Comparison of ENCODE assay signal across 8 cellular contexts in genomic region chr10:95561200-95562177, GRCh38. TPM values are rescaled to one million over a fixed set of nuclear protein-coding genes. Genes with fewer than 3 reads are reported as not detected.
A peak's percentile ranks its signal among the peaks of the same experiment; 100 is the strongest.
DNase-seq lines count a peak whose midpoint lies in the region; ATAC-seq and TF ChIP-seq lines count a peak whose summit lies in the region.

TSS of gene SORBS1 (minus strand) at chr10:95561371. CDS start at chr10:95441135, 120,236 bp downstream.

- DNase-seq in GM06990 (ENCODE audit: extremely low read depth, insufficient read length) (peak; percentile 94), NCI-H1092 (lab: John Stamatoyannopoulos, UW) (peak; percentile 94), SK-N-SH (peak; percentile 99), glomerular endothelial cell (ENCODE audit: extremely low read depth, low read depth, low spot score) (peak; percentile 34), occipital lobe (lab: John Stamatoyannopoulos, UW) (peak; percentile 96), superior temporal gyrus (ENCODE audit: extremely low spot score) (peak; percentile 97)
- peak; percentile 87 to 94 for DNase-seq in activated naive CD4-positive, alpha-beta T cell treated with anti-CD3 and anti-CD28 coated beads, Interleukin-2, amount 50 U/mL, for 72 hours (ENCODE audit: low spot score in 2 of 2)

- peak; percentile 99 for ATAC-seq in HG02610 (IDR thresholded peaks at IDR 0.05; ENCODE audit: unreplicated experiment)
- ATAC-seq in activated naive CD4-positive, alpha-beta T cell treated with anti-CD3 and anti-CD28 coated beads, Interleukin-2, amount 50 U/mL, for 72 hours: peak; percentile 99

- CTCF ChIA-PET in SK-N-SH (lab: Yijun Ruan, JAX): interaction anchor here (1.0 to 2.3 kb wide), 6 partner anchors 9 to 131 kb away, joined by 3 to 5 read pairs (median 3); no protein-coding TSS in a partner anchor

- H3K4me1 ChIP-seq in SK-N-SH (ENCODE audit: control insufficient read depth in 1 of 2, insufficient read depth in 2 of 2, low read depth in 1 of 2, low read length in 1 of 2): peaks cover 0 to 9% of the 10 kb centered on the region in 2 experiments; a peak in 1 of 4 replicates

- WGBS in SK-N-SH (ENCODE audit: low lambda C conversion rate): 17% methylated on average over 23 of the region's 84 CpGs

- H4K20me1 ChIP-seq in SK-N-SH (ENCODE audit: insufficient read depth): no peaks in the 10 kb centered on the region

- peak within 1 kb of the TSS; percentile 42; the same call in 1 of the 2 replicates for H3K9ac ChIP-seq in SK-N-SH

- H3K4me2 ChIP-seq in SK-N-SH: peak within 1 kb of the TSS; percentile 94

- H3K27ac ChIP-seq in SK-N-SH (ENCODE audit: low read depth in 2 of 2, low read length in 1 of 2): peak within 1 kb of the TSS in 1 of 2 experiments; percentile 62; a peak in 1 of 4 replicates

- TF ChIP-seq CTCF in GM06990 (IDR thresholded peaks at IDR 0.05; ENCODE audit: insufficient read depth, low read length, poor library complexity, severe bottlenecking) (no peak), SK-N-SH (IDR thresholded peaks at IDR 0.05) (no peak)

- H3K9me2 ChIP-seq in SK-N-SH: no peaks in the 10 kb centered on the region

- H3K4me3 ChIP-seq in GM06990 (replicated peaks; ENCODE audit: low read depth, low read length) (peak within 1 kb of the TSS; percentile 76), SK-N-SH (ENCODE audit: low read depth in 2 of 2, low read length in 1 of 2) (peak within 1 kb of the TSS; percentile 61 to 80)

- H2AFZ ChIP-seq in SK-N-SH (ENCODE audit: low read depth): peak within 1 kb of the TSS; percentile 92

- POLR2A ChIA-PET in SK-N-SH (lab: Yijun Ruan, JAX): no interaction called here

- no peaks in the 10 kb centered on the region for H3K9me3 ChIP-seq in SK-N-SH

- H3K27me3 ChIP-seq in GM06990 (replicated peaks; ENCODE audit: control insufficient read depth, insufficient read depth, low read length): no peaks in the 10 kb centered on the region; the same call in 1 of the 2 replicates
- peaks cover 5% of the 10 kb centered on the region; the same call in 1 of the 2 replicates for H3K27me3 ChIP-seq in SK-N-SH (ENCODE audit: insufficient read depth)

- H3K36me3 ChIP-seq in GM06990 (ENCODE audit: control insufficient read depth, insufficient read depth, low read length) (no peaks in the 10 kb centered on the region), SK-N-SH (replicated peaks in 1 of 2; ENCODE audit: control insufficient read depth in 1 of 2, insufficient read depth in 2 of 2, low read length in 1 of 2) (no peaks in the 10 kb centered on the region)

- TF ChIP-seq RAD21 in SK-N-SH (IDR thresholded peaks at IDR 0.05; ENCODE audit: low read length): no peak

- no peaks in the 10 kb centered on the region for H3K36me3 Mint-ChIP-seq in activated naive CD4-positive, alpha-beta T cell treated with anti-CD3 and anti-CD28 coated beads, Interleukin-2, amount 50 U/mL, for 72 hours

- no peaks in the 10 kb centered on the region for H3F3A ChIP-seq in SK-N-SH (replicated peaks; ENCODE audit: insufficient read depth)

- peak within 1 kb of the TSS; percentile 56 to 93 for H3K27ac Mint-ChIP-seq in activated naive CD4-positive, alpha-beta T cell treated with anti-CD3 and anti-CD28 coated beads, Interleukin-2, amount 50 U/mL, for 72 hours

- no peaks in the 10 kb centered on the region for H3K9me3 Mint-ChIP-seq in activated naive CD4-positive, alpha-beta T cell treated with anti-CD3 and anti-CD28 coated beads, Interleukin-2, amount 50 U/mL, for 72 hours

- TF ChIP-seq EP300 in SK-N-SH (IDR thresholded peaks at IDR 0.05; ENCODE audit: borderline replicate concordance in 1 of 2, low read depth in 1 of 2, low read length in 1 of 2): no peak; a peak in 1 of 4 replicates

- no peaks in the 10 kb centered on the region for H3K79me2 ChIP-seq in SK-N-SH (ENCODE audit: insufficient read depth)

TF ChIP-seq in SK-N-SH, 30 proteins besides CTCF, POLR2A, EP300 and RAD21:
- 0 out of 2 replicates have a peak, but pooled peaks have one; percentile 9 for TF ChIP-seq YY1 (IDR thresholded peaks at IDR 0.05; ENCODE audit: low read depth)
- TF ChIP-seq RCOR1 (IDR thresholded peaks at IDR 0.05; ENCODE audit: low read length): peak; percentile 69
- no peak for TF ChIP-seq CHD2 (IDR thresholded peaks at IDR 0.05; ENCODE audit: low read length, partially characterized antibody)
- peak; percentile 84; the same call in 1 of the 2 replicates for TF ChIP-seq MXI1 (IDR thresholded peaks at IDR 0.05; ENCODE audit: low read depth, low read length)
- TF ChIP-seq MAX (IDR thresholded peaks at IDR 0.05; ENCODE audit: low read depth): peak; percentile 59
- TF ChIP-seq NRF1 (IDR thresholded peaks at IDR 0.05; ENCODE audit: low read depth, low read length): no peak; the same call in 1 of the 2 replicates
- TF ChIP-seq GABPA (IDR thresholded peaks at IDR 0.05; ENCODE audit: low read depth): peak; percentile 50
- TF ChIP-seq RFX5 (IDR thresholded peaks at IDR 0.05; ENCODE audit: low read length): 0 out of 2 replicates have a peak, but pooled peaks have one; percentile 9
- no peak for TF ChIP-seq GATA2 (CRISPR knock-in tag; IDR thresholded peaks at IDR 0.05)

RNA-seq across cellular contexts. Expression of gene SORBS1, which starts in this region (rescaled TPM):
- 0.36 and 0.60 TPM in 2 replicates for polyA plus RNA-seq in SK-N-SH (2012; rRNA removed)
- polyA plus RNA-seq in SK-N-SH (2012; cell fraction: cytosol; rRNA removed): 0.46 and 0.71 TPM in 2 replicates
- 0.55 and 0.79 TPM in 2 replicates for polyA plus RNA-seq in SK-N-SH (2012; cell fraction: nucleus; rRNA removed)
- total RNA-seq in activated naive CD4-positive, alpha-beta T cell treated with anti-CD3 and anti-CD28 coated beads, Interleukin-2, amount 50 U/mL, for 72 hours: 1 to 10 TPM; 1.2 to 2.8 TPM
- 4.2 and 4.7 TPM in 2 replicates for total RNA-seq in glomerular endothelial cell
- total RNA-seq in occipital lobe: 123 TPM

Comparison
In these comparisons a context has a peak if more than half of its experiments do, and no peak if none do; other contexts are left out.
1. RNA of gene SORBS1 (total RNA-seq): 123 TPM in occipital lobe (single experiment); 4.2 to 4.7 TPM in glomerular endothelial cell and 1.2 to 2.8 TPM in activated naive CD4-positive, alpha-beta T cell treated with anti-CD3 and anti-CD28 coated beads, Interleukin-2, amount 50 U/mL, for 72 hours; every median in the first group is over 10 times any median in the second.
2. Peak in DNase-seq, H3K4me3 ChIP-seq, H3K9ac ChIP-seq and H3K4me2 ChIP-seq in SK-N-SH; RNA of the gene not detected or under 1 TPM.
3. DNase-seq: peak in every context shown above with its lines; median percentile 99 in SK-N-SH; 97 in superior temporal gyrus; 96 in occipital lobe; 94 in GM06990; 94 in NCI-H1092; 90 in activated naive CD4-positive, alpha-beta T cell treated with anti-CD3 and anti-CD28 coated beads, Interleukin-2, amount 50 U/mL, for 72 hours; 34 in glomerular endothelial cell.